14 cellular contexts compared by ENCODE assay signal in genomic region chr13:76813874-76814273, GRCh38.
DNase-seq lines count a peak whose midpoint lies in the region; ATAC-seq lines count a peak whose summit lies in the region.
"Had no signal": no experiment of that assay in that cellular context is flagged by ENCODE, and none has a peak within 500 bp of the region (broad histone marks: within the 10 kb centered on the region; RNA-seq: fewer than 3 reads in every experiment).

No MANE protein-coding gene starts in this region.

- no peak overlapping the region for H3K14ac ChIP-seq in mesenchymal stem cell (ENCODE audit: low read length in 2 of 2)

- H3K9ac ChIP-seq in mesenchymal stem cell (ENCODE audit: low read length) = peak overlapping the region; percentile 75

- H3K27me3 ChIP-seq in mesenchymal stem cell (ENCODE audit: control insufficient read depth in 1 of 2, insufficient read depth in 1 of 2, low read length in 2 of 2) = peaks cover 0 to 30% of the 10 kb centered on the region in 2 experiments

- no peak overlapping the region for H2BK5ac ChIP-seq in mesenchymal stem cell (ENCODE audit: low read depth, low read length, poor library complexity, severe bottlenecking)

- H2AK5ac ChIP-seq in mesenchymal stem cell (ENCODE audit: low read length, severe bottlenecking) = no peak overlapping the region

- H3K4me1 ChIP-seq in mesenchymal stem cell (ENCODE audit: control insufficient read depth, insufficient read depth, low read depth, low read length) = no peaks in the 10 kb centered on the region

- H3K18ac ChIP-seq in mesenchymal stem cell (ENCODE audit: low read depth in 1 of 2, low read length in 2 of 2) = no peak overlapping the region

- H2BK120ac ChIP-seq in mesenchymal stem cell (ENCODE audit: low read depth, low read length) = no peak overlapping the region

- ATAC-seq in HG03378 (IDR thresholded peaks at IDR 0.05; ENCODE audit: unreplicated experiment) = no peak
- ATAC-seq: activated T-cell treated with anti-CD3 and anti-CD28 coated beads, Interleukin-2, amount 50 U/mL, for 72 hours; stimulated activated naive CD8-positive, alpha-beta T cell treated with anti-CD3 and anti-CD28 coated beads, Interleukin-15, Interleukin-2, amounts not matched to agents 100 U/mL and 50 U/mL, for 24 hours had no signal

- H2BK15ac ChIP-seq in mesenchymal stem cell (ENCODE audit: low read depth, poor library complexity, severe bottlenecking) = no peak overlapping the region

- peaks cover 0 to 16% of the 10 kb centered on the region in 2 experiments for H3K36me3 ChIP-seq in mesenchymal stem cell (ENCODE audit: control insufficient read depth in 1 of 2, insufficient read depth in 2 of 2, low read depth in 1 of 2, low read length in 2 of 2)
- H3K36me3 ChIP-seq: lower lobe of right lung had no signal

- H2BK12ac ChIP-seq in mesenchymal stem cell (ENCODE audit: low read length in 2 of 2) = no peak overlapping the region

- peaks cover 4% of the 10 kb centered on the region for H3K9me3 ChIP-seq in mesenchymal stem cell (ENCODE audit: control insufficient read depth, low read length)
- H3K9me3 ChIP-seq: lower lobe of right lung had no signal

- H2AFZ ChIP-seq in mesenchymal stem cell (ENCODE audit: low read depth, low read length) = no peak overlapping the region

- no peak overlapping the region for H3K4ac ChIP-seq in mesenchymal stem cell (ENCODE audit: low read depth in 1 of 2, low read length in 2 of 2)

- H3K4me3 ChIP-seq in mesenchymal stem cell (ENCODE audit: insufficient read depth in 1 of 2, low read depth in 1 of 2, low read length in 2 of 2) = no peak overlapping the region
- H3K4me3 ChIP-seq: lower lobe of right lung had no signal

- in situ Hi-C loops in G401 (cut with HindIII; ENCODE audit: low sequenced_read_pairs) = no loop called here
- in situ Hi-C loops in KBM-7 (cut with MboI; ENCODE audit: low pct_unique_long_range_greater_than_20kb, low sequenced_read_pairs) = no loop called here

- H3K23ac ChIP-seq in mesenchymal stem cell (ENCODE audit: low read length in 2 of 2) = no peak overlapping the region

- no peak overlapping the region for H4K8ac ChIP-seq in mesenchymal stem cell (ENCODE audit: low read length)

- peak; percentile 30 for DNase-seq in G401 (ENCODE audit: low spot score)
- DNase-seq in KBM-7 = peak; percentile 14
- peak; percentile 92 for DNase-seq in RPMI8226
- no peak for DNase-seq in mesenchymal stem cell
- no peak for DNase-seq in HK-2 (ENCODE audit: unreplicated experiment)
- DNase-seq in dedifferentiated amniotic fluid mesenchymal stem cell (ENCODE audit: extremely low spot score) = no peak
- DNase-seq: activated CD4-positive, alpha-beta T cell treated with anti-CD3 and anti-CD28 coated beads, Interleukin-2, amount 50 U/mL, for 1 hour; activated T-cell treated with anti-CD3 and anti-CD28 coated beads, Interleukin-2, amount 50 U/mL, for 72 hours; lower lobe of right lung; NCI-H2081 treated with DMSO at 0.1 percent for 48 hours; stimulated activated naive CD8-positive, alpha-beta T cell treated with anti-CD3 and anti-CD28 coated beads, Interleukin-15, Interleukin-2, amounts not matched to agents 100 U/mL and 50 U/mL, for 24 hours; T-helper 9 cell had no signal

- no peak overlapping the region for H3K4me2 ChIP-seq in mesenchymal stem cell (ENCODE audit: low read length, poor library complexity, severe bottlenecking)

- H3K79me1 ChIP-seq in mesenchymal stem cell (replicated peaks; ENCODE audit: low read length, poor library complexity, severe bottlenecking) = no peaks in the 10 kb centered on the region

- no peak overlapping the region for H3K27ac ChIP-seq in mesenchymal stem cell (ENCODE audit: low read length, poor library complexity, severe bottlenecking)
- H3K27ac ChIP-seq: C4-2B, lower lobe of right lung had no signal

- no peak overlapping the region for H4K91ac ChIP-seq in mesenchymal stem cell (ENCODE audit: low read length)

Comparison
In these comparisons a context has a peak if more than half of its experiments do, and no peak if none do; other contexts are left out.
1. DNase-seq: peak in G401 (single experiment), KBM-7 (single experiment) and RPMI8226 (single experiment); none in mesenchymal stem cell (single experiment), HK-2 (single experiment) and dedifferentiated amniotic fluid mesenchymal stem cell (single experiment).